Comparison of ENCODE assay signal across 20 cellular contexts in the genomic region with DNA sequence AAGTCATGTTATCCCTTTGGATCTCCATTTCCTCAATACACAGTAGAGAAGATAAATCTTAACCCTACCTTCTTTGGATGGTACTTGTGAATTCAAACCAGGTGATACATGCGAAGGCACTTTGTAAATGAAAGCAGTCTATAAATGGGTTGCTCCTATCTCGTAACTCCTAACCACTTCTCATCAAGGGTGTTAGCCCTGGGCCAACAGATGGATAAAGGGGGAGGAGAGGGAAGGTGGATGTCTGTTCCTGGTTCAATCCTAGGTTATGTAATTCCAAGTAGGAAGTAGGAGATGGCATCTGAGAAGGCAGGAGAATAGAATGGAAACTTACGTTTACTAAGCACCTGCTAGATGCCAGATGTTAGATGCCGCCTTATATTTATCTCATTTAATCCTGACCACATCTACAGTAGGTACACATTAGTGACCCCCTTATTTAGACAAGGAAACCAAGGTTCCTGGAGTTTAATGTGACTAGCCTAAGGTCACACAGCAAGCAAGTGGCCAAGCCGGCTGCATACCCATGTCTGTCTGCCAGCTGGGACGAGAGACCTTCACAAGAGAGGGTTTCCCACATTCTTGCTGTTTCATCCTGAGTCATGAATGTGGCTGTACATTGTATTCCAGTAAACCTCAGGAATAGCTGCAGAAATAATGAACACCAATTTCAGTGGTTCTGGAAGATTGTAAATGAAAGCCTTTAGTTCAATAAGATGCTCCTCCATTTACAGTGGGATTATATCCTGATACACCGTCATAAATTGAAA. TPM values are rescaled to one million over a fixed set of nuclear protein-coding genes. Genes with fewer than 3 reads are reported as not detected.
"Had no signal": no experiment of that assay in that cellular context is flagged by ENCODE, and none has a peak within 500 bp of the region (broad histone marks: within the 10 kb centered on the region; RNA-seq: fewer than 3 reads in every experiment).

No MANE protein-coding gene starts in this region.

- H3K4me3 ChIP-seq: body of pancreas, dorsolateral prefrontal cortex, gastrocnemius medialis, heart right ventricle, spleen, thyroid gland had no signal

- H3K27me3 ChIP-seq: body of pancreas, gastrocnemius medialis, spleen, thyroid gland had no signal

- FAIRE-seq: colon had no signal

- H3K27ac ChIP-seq: body of pancreas, gastrocnemius medialis, heart right ventricle, parathyroid adenoma, spleen, thyroid gland, VCaP had no signal

- H3K9me3 ChIP-seq: body of pancreas, gastrocnemius medialis, heart right ventricle, spleen, thyroid gland had no signal

- H3K36me3 ChIP-seq: gastrocnemius medialis, heart right ventricle, spleen, thyroid gland had no signal

- H3K79me2 ChIP-seq: parathyroid adenoma had no signal

- H3K4me1 ChIP-seq: body of pancreas, gastrocnemius medialis, heart right ventricle, parathyroid adenoma, spleen, thyroid gland had no signal

- H2AFZ ChIP-seq: parathyroid adenoma had no signal

- ATAC-seq: activated T-cell treated with anti-CD3 and anti-CD28 coated beads, Interleukin-2, amount 50 U/mL, for 72 hours; body of pancreas; gastrocnemius medialis; left cardiac atrium; naive thymus-derived CD8-positive, alpha-beta T cell; stimulated activated naive B cell treated with anti-CD40 and anti-IgM and Interleukin-4, amounts not matched to agents 10 μg/mL and 1 μg/mL and 100 μg/mL, for 72 hours had no signal

- DNase-seq: activated CD4-positive, alpha-beta T cell treated with anti-CD3 and anti-CD28 coated beads, Interleukin-2, amount 50 U/mL, for 4 hours; activated effector memory CD4-positive, alpha-beta T cell treated with anti-CD3 and anti-CD28 coated beads, Interleukin-2, amount 50 U/mL, for 16 hours; activated T-cell treated with anti-CD3 and anti-CD28 coated beads, Interleukin-2, amount 50 U/mL, for 72 hours; body of pancreas; central memory CD4-positive, alpha-beta T cell; dorsolateral prefrontal cortex; endodermal cell; gastrocnemius medialis; heart right ventricle; immature natural killer cell; left cardiac atrium; naive thymus-derived CD8-positive, alpha-beta T cell; spleen; stimulated activated naive B cell treated with anti-CD40 and anti-IgM and Interleukin-4, amounts not matched to agents 10 μg/mL and 1 μg/mL and 100 μg/mL, for 72 hours; T-helper 2 cell; thyroid gland had no signal

RNA-seq across cellular contexts. Expression of a gene that starts 47.7 kb away (rescaled TPM):
- total RNA-seq: activated CD8-positive, alpha-beta memory T cell treated with anti-CD3 and anti-CD28 coated beads for 36 hours; activated T-cell treated with anti-CD3 and anti-CD28 coated beads, Interleukin-2, amount 50 U/mL, for 72 hours; gastrocnemius medialis; naive thymus-derived CD8-positive, alpha-beta T cell; thyroid gland had no signal
- polyA plus RNA-seq: immature natural killer cell; naive thymus-derived CD8-positive, alpha-beta T cell had no signal
